ENCODE assay signal across 2 cellular contexts in genomic region chr3:129211772-129212171, GRCh38.
TF ChIP-seq lines count a peak whose summit lies in the region.

No MANE protein-coding gene starts in this region.

TF ChIP-seq in IMR-90, 13 proteins besides CTCF, POLR2A, EP300 and RAD21 (continued from another document):
- TF ChIP-seq CEBPB (IDR thresholded peaks at IDR 0.05; ENCODE audit: low read depth, low read length) (no peak), CHD1 (IDR thresholded peaks at IDR 0.05; ENCODE audit: low read depth, low read length) (no peak), FOS (IDR thresholded peaks at IDR 0.05; ENCODE audit: low read depth, low read length) (peak; percentile 32; the same call in 1 of the 2 replicates), NFE2L2 (IDR thresholded peaks at IDR 0.05; ENCODE audit: low read depth, low read length) (peak; percentile 77)

TF ChIP-seq in SK-N-SH, 30 proteins besides CTCF, POLR2A, EP300 and RAD21:
- TF ChIP-seq TCF12 (IDR thresholded peaks at IDR 0.05): peak; percentile 65; the same call in 1 of the 2 replicates
- peak; percentile 74; the same call in 1 of the 2 replicates for TF ChIP-seq RXRA (IDR thresholded peaks at IDR 0.05; ENCODE audit: borderline replicate concordance, low read depth)
- peak; percentile 12; the same call in 1 of the 2 replicates for TF ChIP-seq TAF1 (IDR thresholded peaks at IDR 0.05; ENCODE audit: borderline replicate concordance, low read depth, low read length)
- no peak for TF ChIP-seq USF2 (IDR thresholded peaks at IDR 0.05; ENCODE audit: borderline replicate concordance, low read depth, low read length)
- no peak for TF ChIP-seq GATA2 (CRISPR knock-in tag; IDR thresholded peaks at IDR 0.05)
- peak; percentile 91 for TF ChIP-seq NFIC (IDR thresholded peaks at IDR 0.05; ENCODE audit: borderline replicate concordance)
- peak; percentile 75; the same call in 1 of the 2 replicates for TF ChIP-seq FOSL2 (IDR thresholded peaks at IDR 0.05; ENCODE audit: borderline replicate concordance, low read depth)
- TF ChIP-seq POLR2AphosphoS5 (IDR thresholded peaks at IDR 0.05; ENCODE audit: low read depth, low read length): peak; percentile 14; the same call in 1 of the 2 replicates
